8 cellular contexts compared by ENCODE assay signal in the genomic region with DNA sequence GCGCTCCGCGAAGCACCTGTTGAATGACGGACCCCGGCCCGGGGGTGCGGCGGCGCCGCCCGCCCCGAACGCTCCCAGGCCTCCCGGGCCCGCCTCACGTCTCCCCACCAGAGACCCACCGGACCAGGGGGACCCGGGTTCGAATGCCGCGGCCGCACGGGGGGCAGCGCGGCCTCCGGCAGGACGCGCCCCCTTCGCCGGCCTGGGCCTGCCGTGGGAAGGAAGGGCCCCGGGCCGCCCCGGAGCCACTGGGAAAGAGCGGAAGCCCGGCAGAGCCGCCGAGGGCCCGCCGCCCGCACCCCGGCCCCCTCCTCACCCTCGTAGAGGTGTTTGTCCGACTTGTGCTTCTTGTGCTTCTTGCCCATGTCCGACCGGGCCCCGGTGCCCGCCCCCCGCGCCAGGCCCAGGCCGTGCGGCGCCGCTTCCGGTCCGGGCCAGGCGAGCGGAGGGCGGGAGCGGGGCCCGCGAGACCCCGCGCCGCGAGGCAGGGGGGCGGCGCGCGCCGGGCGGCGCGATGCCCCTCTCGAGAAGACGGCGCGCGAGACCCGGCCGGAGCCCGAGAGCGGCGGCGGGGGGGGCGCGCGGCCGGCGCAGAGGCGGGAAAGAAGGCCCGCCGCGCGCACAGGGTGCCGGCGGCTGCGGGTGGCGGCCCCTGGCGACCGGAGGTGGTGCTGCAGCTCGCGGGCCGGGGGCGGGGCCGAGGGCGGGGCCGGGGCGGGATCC. TPM values are rescaled to one million over a fixed set of nuclear protein-coding genes. Genes with fewer than 3 reads are reported as not detected.
DNase-seq lines count a peak whose midpoint lies in the region; ATAC-seq and TF ChIP-seq lines count a peak whose summit lies in the region.

A gene (minus strand): TSS at position 579 of the 723 bp plus-strand sequence. CDS start 214 bp downstream, at position 365.

- no peak for TF ChIP-seq CTCF in lower leg skin (IDR thresholded peaks at IDR 0.05)

- peak within 1 kb of the TSS; percentile 95 for H3K4me3 ChIP-seq in lower leg skin (ENCODE audit: low read depth, poor library complexity, severe bottlenecking)

- intact Hi-C loops in lower leg skin (cut with DNase I; ENCODE audit: low total_unique reads), result no loop called here

- TF ChIP-seq POLR2A in lower leg skin (IDR thresholded peaks at IDR 0.05), result no peak

- peak; percentile 54 for DNase-seq in NCI-H146 (lab: John Stamatoyannopoulos, UW)
- no peak for DNase-seq in NCI-H146 treated with DMSO at 0.1 percent for 48 hours (lab: John Stamatoyannopoulos, UW; ENCODE audit: unreplicated experiment)
- DNase-seq in NCI-H1105 (lab: John Stamatoyannopoulos, UW), result peak; percentile 70
- peak; percentile 68 for DNase-seq in activated CD4-positive, alpha-beta T cell treated with anti-CD3 and anti-CD28 coated beads for 48 hours
- DNase-seq in dermis microvascular lymphatic vessel endothelial cell (ENCODE audit: low read depth in 2 of 2), result peak; percentile 9 to 71
- no peak for DNase-seq in lower leg skin (ENCODE audit: low spot score in 2 of 2)
- DNase-seq in stimulated activated CD4-positive, alpha-beta T cell treated with anti-CD3 and anti-CD28 coated beads, Interleukin-4, amount 100 ng/mL, for 4 hours, result peak; percentile 62 to 71

- 0 to 1% methylated on average over 24 to 40 of the region's 109 CpGs for WGBS in lower leg skin, 2 donors

- peak; percentile 76 for ATAC-seq in HG02610 (IDR thresholded peaks at IDR 0.05; ENCODE audit: unreplicated experiment)

RNA-seq across cellular contexts. Expression of the gene that starts here (rescaled TPM):
- total RNA-seq in dermis microvascular lymphatic vessel endothelial cell (31.9 and 35.9 TPM in 2 replicates), lower leg skin (10 to 100 TPM; 48.6 to 86.3 (median 52.0) TPM)

Comparison
In these comparisons a context has a peak if more than half of its experiments do, and no peak if none do; other contexts are left out.
1. DNase-seq: peak in NCI-H146 (single experiment), NCI-H1105 (single experiment), activated CD4-positive, alpha-beta T cell treated with anti-CD3 and anti-CD28 coated beads for 48 hours (single experiment), dermis microvascular lymphatic vessel endothelial cell (2 of 2) and stimulated activated CD4-positive, alpha-beta T cell treated with anti-CD3 and anti-CD28 coated beads, Interleukin-4, amount 100 ng/mL, for 4 hours (2 of 2); none in NCI-H146 treated with DMSO at 0.1 percent for 48 hours (single experiment) and lower leg skin (0 of 2).